ENCODE assay signal across 15 cellular contexts in genomic region chr21:32258786-32259048, GRCh38. TPM values are rescaled to one million over a fixed set of nuclear protein-coding genes. Genes with fewer than 3 reads are reported as not detected.
"Had no signal": no experiment of that assay in that cellular context is flagged by ENCODE, and none has a peak within 500 bp of the region (broad histone marks: within the 10 kb centered on the region; RNA-seq: fewer than 3 reads in every experiment).

No MANE protein-coding gene starts in this region.

RNA-seq across cellular contexts. Expression of gene MRAP, which starts 39.9 kb away (rescaled TPM):
- total RNA-seq: kidney, kidney epithelial cell, left colon, left ventricle myocardium inferior, lower lobe of right lung, lung microvascular endothelial cell, mammary epithelial cell, mesothelial cell of epicardium, mononuclear cell, mucosa of descending colon, mucosa of gallbladder, myocyte had no signal
- polyA plus RNA-seq: hepatocyte, immature natural killer cell, keratinocyte, mammary epithelial cell had no signal
